In genomic region chr10:44619975-44620374, GRCh38 we compare ENCODE assay signal across 32 cellular contexts.
DNase-seq lines count a peak whose midpoint lies in the region; ATAC-seq, FAIRE-seq and TF ChIP-seq lines count a peak whose summit lies in the region.
"Had no signal": no experiment of that assay in that cellular context is flagged by ENCODE, and none has a peak within 500 bp of the region (broad histone marks: within the 10 kb centered on the region; RNA-seq: fewer than 3 reads in every experiment).

No MANE protein-coding gene starts in this region.

- peaks cover 4% of the 10 kb centered on the region for H3K4me1 Mint-ChIP-seq in neural progenitor cell
- H3K4me1 Mint-ChIP-seq: activated naive CD8-positive, alpha-beta T cell treated with anti-CD3 and anti-CD28 coated beads for 36 hours; CD14-positive monocyte; IgD-negative memory B cell; stimulated activated naive CD8-positive, alpha-beta T cell treated with anti-CD3 and anti-CD28 coated beads, Interleukin-15, amount 100 ng/mL, for 72 hours had no signal

- no peak for ATAC-seq in foreskin keratinocyte
- ATAC-seq: body of pancreas; Panc1; sciatic nerve; stimulated activated naive CD8-positive, alpha-beta T cell treated with anti-CD3 and anti-CD28 coated beads, Interleukin-15, amount 100 ng/mL, for 72 hours had no signal

- H3K36me3 ChIP-seq in HEK293 (ENCODE audit: control insufficient read depth in 2 of 2, insufficient read depth in 1 of 2, low read length in 2 of 2) (no peaks in the 10 kb centered on the region), adipocyte (ENCODE audit: control insufficient read depth, insufficient read depth, low read length, severe bottlenecking) (no peaks in the 10 kb centered on the region), neural progenitor cell (no peaks in the 10 kb centered on the region)
- H3K36me3 ChIP-seq: colonic mucosa, esophagus squamous epithelium, MG63, tibial artery had no signal

- peak overlapping the region; percentile 47 for H2AFZ ChIP-seq in neural progenitor cell (replicated peaks)

- H3K4me3 ChIP-seq in HEK293 (ENCODE audit: low read depth, low read length), result no peak overlapping the region
- peak overlapping the region; percentile 20 for H3K4me3 ChIP-seq in adipocyte (ENCODE audit: low read length)
- H3K4me3 ChIP-seq in fibroblast of pulmonary artery (replicated peaks; ENCODE audit: low read depth, low read length), result no peak overlapping the region
- no peak overlapping the region for H3K4me3 ChIP-seq in neural progenitor cell
- H3K4me3 ChIP-seq: body of pancreas, colonic mucosa, esophagus squamous epithelium, MG63, tibial artery had no signal

- TF ChIP-seq POLR2A in GM12891 (IDR thresholded peaks at IDR 0.05; ENCODE audit: low read depth, low read length), result no peak

- TF ChIP-seq CTCF in HEK293 (tag by site-specific recombination; IDR thresholded peaks at IDR 0.05), result no peak
- no peak for TF ChIP-seq CTCF in fibroblast of pulmonary artery (IDR thresholded peaks at IDR 0.05; ENCODE audit: low read length, missing control alignments)
- no peak for TF ChIP-seq CTCF in neural progenitor cell (IDR thresholded peaks at IDR 0.05)
- no peak for TF ChIP-seq CTCF in foreskin keratinocyte (conservative IDR thresholded peaks at IDR 0.05)

- H3K9me3 Mint-ChIP-seq in neural progenitor cell, result no peaks in the 10 kb centered on the region
- H3K9me3 Mint-ChIP-seq: activated naive CD8-positive, alpha-beta T cell treated with anti-CD3 and anti-CD28 coated beads for 36 hours; activated T-helper 2 cell treated with anti-CD3 and anti-CD28 coated beads, Interferon-gamma antibody, Interleukin-2, Interleukin-4, amounts not matched to agents 10 μg/mL and 5 μg/mL and 100 μg/mL, durations not matched to agents 14 hours and 24 hours and 36 hours had no signal

- H4K20me1 ChIP-seq in neural progenitor cell (ENCODE audit: low read depth), result no peaks in the 10 kb centered on the region

- no peak for FAIRE-seq in GM12891 (lab: Jason Lieb, UNC)

- H3K27ac Mint-ChIP-seq in neural progenitor cell, result no peak overlapping the region
- H3K27ac Mint-ChIP-seq: activated naive CD8-positive, alpha-beta T cell treated with anti-CD3 and anti-CD28 coated beads for 36 hours; activated T-helper 2 cell treated with anti-CD3 and anti-CD28 coated beads, Interferon-gamma antibody, Interleukin-2, Interleukin-4, amounts not matched to agents 10 μg/mL and 5 μg/mL and 100 μg/mL, durations not matched to agents 14 hours and 24 hours and 36 hours; CD14-positive monocyte; IgD-negative memory B cell had no signal

- H3K4me1 ChIP-seq in HEK293 (ENCODE audit: control insufficient read depth, insufficient read depth, low read length), result peaks cover 4% of the 10 kb centered on the region; the same call in 1 of the 2 replicates
- peaks cover 15% of the 10 kb centered on the region for H3K4me1 ChIP-seq in adipocyte (ENCODE audit: control insufficient read depth, insufficient read depth, low read length)
- H3K4me1 ChIP-seq in neural progenitor cell, result no peaks in the 10 kb centered on the region
- no peaks in the 10 kb centered on the region for H3K4me1 ChIP-seq in foreskin keratinocyte
- H3K4me1 ChIP-seq: body of pancreas, colonic mucosa, esophagus squamous epithelium, tibial artery had no signal

- H3K9ac ChIP-seq in adipocyte (ENCODE audit: low read length) (no peak overlapping the region), neural progenitor cell (no peak overlapping the region)

- H3K79me2 ChIP-seq in neural progenitor cell (ENCODE audit: low read depth), result no peaks in the 10 kb centered on the region

- no peaks in the 10 kb centered on the region for H3F3A ChIP-seq in neural progenitor cell (ENCODE audit: low read depth)

- CTCF ChIA-PET in HEK293 (lab: Yijun Ruan, JAX), result no interaction called here

- H3K4me3 Mint-ChIP-seq in neural progenitor cell, result no peak overlapping the region
- H3K4me3 Mint-ChIP-seq: activated naive CD8-positive, alpha-beta T cell treated with anti-CD3 and anti-CD28 coated beads for 36 hours; CD14-positive monocyte; IgD-negative memory B cell; stimulated activated naive CD8-positive, alpha-beta T cell treated with anti-CD3 and anti-CD28 coated beads, Interleukin-15, amount 100 ng/mL, for 72 hours had no signal

- no peak overlapping the region for H3K27ac ChIP-seq in HEK293 (ENCODE audit: extremely low read depth, low read depth, low read length)
- no peak overlapping the region for H3K27ac ChIP-seq in neural progenitor cell
- no peak overlapping the region for H3K27ac ChIP-seq in foreskin keratinocyte
- H3K27ac ChIP-seq: body of pancreas, colonic mucosa, esophagus squamous epithelium, tibial artery had no signal

- no peaks in the 10 kb centered on the region for H3K36me3 Mint-ChIP-seq in neural progenitor cell
- H3K36me3 Mint-ChIP-seq: activated naive CD8-positive, alpha-beta T cell treated with anti-CD3 and anti-CD28 coated beads for 36 hours; CD14-positive monocyte; IgD-negative memory B cell had no signal

- no peaks in the 10 kb centered on the region for H3K9me3 ChIP-seq in HEK293 (ENCODE audit: control insufficient read depth, insufficient read depth, low read depth, low read length)
- H3K9me3 ChIP-seq in adipocyte (ENCODE audit: control insufficient read depth, low read length), result no peaks in the 10 kb centered on the region
- no peaks in the 10 kb centered on the region for H3K9me3 ChIP-seq in neural progenitor cell (ENCODE audit: low read depth)
- H3K9me3 ChIP-seq: body of pancreas, colonic mucosa, esophagus squamous epithelium, MG63, tibial artery had no signal

- no peak overlapping the region for H3K4me2 ChIP-seq in neural progenitor cell

- H3K27me3 ChIP-seq in adipocyte (replicated peaks; ENCODE audit: control insufficient read depth, insufficient read depth, low read length) (no peaks in the 10 kb centered on the region), neural progenitor cell (no peaks in the 10 kb centered on the region), foreskin keratinocyte (no peaks in the 10 kb centered on the region)
- H3K27me3 ChIP-seq: body of pancreas, colonic mucosa, esophagus squamous epithelium, MG63, tibial artery had no signal

- DNase-seq in adipocyte (ENCODE audit: low read depth), result peak; percentile 28
- DNase-seq in fibroblast of pulmonary artery (ENCODE audit: low read depth), result peak; percentile 79
- no peak for DNase-seq in neural progenitor cell (ENCODE audit: low spot score)
- no peak for DNase-seq in activated CD8-positive, alpha-beta memory T cell treated with anti-CD3 and anti-CD28 coated beads for 24 hours
- DNase-seq in GM12891 (ENCODE audit: insufficient read length, low spot score), result no peak
- no peak for DNase-seq in NCI-H187 (lab: John Stamatoyannopoulos, UW)
- DNase-seq in foreskin keratinocyte, result no peak
- DNase-seq: activated CD4-positive, alpha-beta T cell treated with anti-CD3 and anti-CD28 coated beads, Interleukin-2, amount 50 U/mL, for 4 hours; activated CD4-positive, CD25-positive, alpha-beta regulatory T cell; activated naive CD8-positive, alpha-beta T cell treated with anti-CD3 and anti-CD28 coated beads for 36 hours; Calu3; colonic mucosa; effector memory CD4-positive, alpha-beta T cell; esophagus squamous epithelium; MG63; NCI-H1417 treated with DMSO at 0.1 percent for 48 hours; NCI-H2171 treated with DMSO at 0.1 percent for 48 hours; NCI-H524 treated with DMSO at 0.1 percent for 48 hours; NK-92 treated with Interleukin-12 subunit alpha and Interleukin-12 subunit beta, amount 100 ng/mL, for 24 hours; SIG-M5; stimulated activated CD4-positive, alpha-beta T cell treated with anti-CD3 and anti-CD28 coated beads, Interleukin-15, amount 100 ng/mL, for 24 hours; stimulated activated naive CD8-positive, alpha-beta T cell treated with anti-CD3 and anti-CD28 coated beads, Interleukin-15, amount 100 ng/mL, for 72 hours; SW 1271; T1000; tibial artery had no signal

- POLR2A ChIA-PET in HEK293 (lab: Yijun Ruan, JAX), result no interaction called here

- H3K27me3 Mint-ChIP-seq in neural progenitor cell (ENCODE audit: insufficient read depth, low read depth), result no peaks in the 10 kb centered on the region
- H3K27me3 Mint-ChIP-seq: activated naive CD8-positive, alpha-beta T cell treated with anti-CD3 and anti-CD28 coated beads for 36 hours; IgD-negative memory B cell; stimulated activated naive CD8-positive, alpha-beta T cell treated with anti-CD3 and anti-CD28 coated beads, Interleukin-15, amount 100 ng/mL, for 72 hours had no signal

TF ChIP-seq in HEK293, 187 proteins besides CTCF, POLR2A, EP300 and RAD21:
- TF ChIP-seq OSR2 (tag by site-specific recombination; IDR thresholded peaks at IDR 0.05), result peak; percentile 73
- no peak for TF ChIP-seq ZNF544 (tag by site-specific recombination; IDR thresholded peaks at IDR 0.05)
TF ChIP-seq in HEK293: peak in this region for 1.

TF ChIP-seq in GM12891, 5 proteins besides CTCF, POLR2A, EP300 and RAD21:
- TF ChIP-seq POLR2AphosphoS5 (IDR thresholded peaks at IDR 0.05; ENCODE audit: low read depth, low read length), result no peak
- TF ChIP-seq POU2F2 (IDR thresholded peaks at IDR 0.05; ENCODE audit: low read depth, low read length), result no peak
- TF ChIP-seq TAF1 (IDR thresholded peaks at IDR 0.05; ENCODE audit: low read depth, low read length), result no peak
- TF ChIP-seq PAX5 (IDR thresholded peaks at IDR 0.05; ENCODE audit: insufficient read depth, low read length, severe bottlenecking), result no peak
- no peak for TF ChIP-seq SPI1 (IDR thresholded peaks at IDR 0.05; ENCODE audit: low read depth, low read length)
TF ChIP-seq in GM12891: peak in this region for 0.

Comparison
In these comparisons a context has a peak if more than half of its experiments do, and no peak if none do; other contexts are left out.
1. DNase-seq: peak in adipocyte (single experiment) and fibroblast of pulmonary artery (single experiment); none in neural progenitor cell (single experiment), activated CD8-positive, alpha-beta memory T cell treated with anti-CD3 and anti-CD28 coated beads for 24 hours (single experiment), GM12891 (single experiment), NCI-H187 (0 of 2) and foreskin keratinocyte (0 of 2).